In genomic region chr7:86647340-86648094, GRCh38 we compare ENCODE assay signal across 1 cellular context.
TF ChIP-seq lines count a peak whose summit lies in the region.

No MANE protein-coding gene starts in this region.

TF ChIP-seq in GM23338, 12 proteins besides CTCF, POLR2A, EP300 and RAD21 (continued from another document):
- TF ChIP-seq ZNF462 (CRISPR knock-in tag; IDR thresholded peaks at IDR 0.05) (no peak), EZH2 (IDR thresholded peaks at IDR 0.05; ENCODE audit: low read depth, unreplicated experiment) (no peak), STAT1 (IDR thresholded peaks at IDR 0.05; ENCODE audit: unreplicated experiment) (no peak), ETS1 (IDR thresholded peaks at IDR 0.05) (no peak), CREB1 (CRISPR knock-in tag; IDR thresholded peaks at IDR 0.05; ENCODE audit: low read depth) (no peak), ZNF114 (CRISPR knock-in tag; IDR thresholded peaks at IDR 0.05) (no peak), NANOG (IDR thresholded peaks at IDR 0.05; ENCODE audit: borderline replicate concordance) (no peak), REST (IDR thresholded peaks at IDR 0.05; ENCODE audit: unreplicated experiment) (no peak), ZNF331 (CRISPR knock-in tag; IDR thresholded peaks at IDR 0.05; ENCODE audit: low read depth) (no peak), JUNB (IDR thresholded peaks at IDR 0.05; ENCODE audit: unreplicated experiment) (no peak), POLR2AphosphoS5 (IDR thresholded peaks at IDR 0.05; ENCODE audit: low read depth) (no peak)
